11 cellular contexts compared by ENCODE assay signal in genomic region chr17:50660887-50661345, GRCh38. TPM values are rescaled to one million over a fixed set of nuclear protein-coding genes. Genes with fewer than 3 reads are reported as not detected.
DNase-seq lines count a peak whose midpoint lies in the region; ATAC-seq and TF ChIP-seq lines count a peak whose summit lies in the region.
"Had no signal": no experiment of that assay in that cellular context is flagged by ENCODE, and none has a peak within 500 bp of the region (broad histone marks: within the 10 kb centered on the region; RNA-seq: fewer than 3 reads in every experiment).

No MANE protein-coding gene starts in this region.

- H3K27me3 ChIP-seq in GM23338 (ENCODE audit: insufficient read depth) (no peaks in the 10 kb centered on the region), left ventricle myocardium inferior (ENCODE audit: low read depth) (no peaks in the 10 kb centered on the region)

- H3K4me1 ChIP-seq in GM23338 (ENCODE audit: insufficient read depth) (peaks cover 9% of the 10 kb centered on the region), left ventricle myocardium inferior (peaks cover 32% of the 10 kb centered on the region)

- H3K27ac Mint-ChIP-seq in GM23338: peak overlapping the region; percentile 95
- H3K27ac Mint-ChIP-seq in activated T-helper 2 cell treated with anti-CD3 and anti-CD28 coated beads, Interferon-gamma antibody, Interleukin-2, Interleukin-4, amounts not matched to agents 10 μg/mL and 5 μg/mL and 100 μg/mL, durations not matched to agents 14 hours and 24 hours and 36 hours: no peak overlapping the region

- intact Hi-C loops in left ventricle myocardium inferior (cut with micrococcal nuclease): no loop called here
- intact Hi-C loops in activated T-helper 2 cell treated with anti-CD3 and anti-CD28 coated beads, Interferon-gamma antibody, Interleukin-2, Interleukin-4, amounts not matched to agents 10 μg/mL and 5 μg/mL and 100 μg/mL, durations not matched to agents 14 hours and 24 hours and 36 hours (cut with micrococcal nuclease): no loop called here

- ATAC-seq in GM23338 (no peak), HG02610 (IDR thresholded peaks at IDR 0.05; ENCODE audit: unreplicated experiment) (no peak)

- no peaks in the 10 kb centered on the region for H3K79me2 ChIP-seq in GM23338 (replicated peaks; ENCODE audit: insufficient read depth)

- peak overlapping the region; percentile 86 for H2AFZ ChIP-seq in GM23338

- no peaks in the 10 kb centered on the region for H3K9me2 ChIP-seq in GM23338 (ENCODE audit: insufficient read depth)

- DNase-seq in GM23338 (ENCODE audit: low spot score) (no peak), left ventricle myocardium inferior (no peak), D341Med (ENCODE audit: low spot score) (no peak), NCI-H1105 treated with DMSO at 0.1 percent for 48 hours (lab: John Stamatoyannopoulos, UW) (no peak)
- DNase-seq in activated T-helper 2 cell treated with anti-CD3 and anti-CD28 coated beads, Interferon-gamma antibody, Interleukin-2, Interleukin-4, amounts not matched to agents 10 μg/mL and 5 μg/mL and 100 μg/mL, durations not matched to agents 14 hours and 24 hours and 36 hours (ENCODE audit: low spot score): no peak
- DNase-seq: activated naive CD4-positive, alpha-beta T cell; DND-41; HCEC 1CT had no signal

- H3K27me3 Mint-ChIP-seq in GM23338 (ENCODE audit: insufficient read depth, low read depth, poor library complexity): peaks cover 7% of the 10 kb centered on the region
- no peaks in the 10 kb centered on the region for H3K27me3 Mint-ChIP-seq in activated T-helper 2 cell treated with anti-CD3 and anti-CD28 coated beads, Interferon-gamma antibody, Interleukin-2, Interleukin-4, amounts not matched to agents 10 μg/mL and 5 μg/mL and 100 μg/mL, durations not matched to agents 14 hours and 24 hours and 36 hours (ENCODE audit: low read depth)

- H3K4me3 Mint-ChIP-seq in GM23338: no peak overlapping the region
- H3K4me3 Mint-ChIP-seq in activated T-helper 2 cell treated with anti-CD3 and anti-CD28 coated beads, Interferon-gamma antibody, Interleukin-2, Interleukin-4, amounts not matched to agents 10 μg/mL and 5 μg/mL and 100 μg/mL, durations not matched to agents 14 hours and 24 hours and 36 hours (ENCODE audit: low read depth): no peak overlapping the region

- H3K27ac ChIP-seq in GM23338 (ENCODE audit: low read depth) (no peak overlapping the region), VCaP (peak overlapping the region; percentile 59), left ventricle myocardium inferior (replicated peaks) (peak overlapping the region; percentile 63), skin epidermis (peak overlapping the region in 18 of 21 experiments; percentile 3 to 77 (median 55))

- no peaks in the 10 kb centered on the region for H3K9me3 ChIP-seq in left ventricle myocardium inferior (replicated peaks)

- H3K4me1 Mint-ChIP-seq in GM23338: peaks cover 21% of the 10 kb centered on the region
- peaks cover 18% of the 10 kb centered on the region for H3K4me1 Mint-ChIP-seq in activated T-helper 2 cell treated with anti-CD3 and anti-CD28 coated beads, Interferon-gamma antibody, Interleukin-2, Interleukin-4, amounts not matched to agents 10 μg/mL and 5 μg/mL and 100 μg/mL, durations not matched to agents 14 hours and 24 hours and 36 hours (ENCODE audit: low read depth)

- no peaks in the 10 kb centered on the region; the same call in 2 of the 3 replicates for H3K36me3 Mint-ChIP-seq in GM23338 (ENCODE audit: low read depth)
- H3K36me3 Mint-ChIP-seq in activated T-helper 2 cell treated with anti-CD3 and anti-CD28 coated beads, Interferon-gamma antibody, Interleukin-2, Interleukin-4, amounts not matched to agents 10 μg/mL and 5 μg/mL and 100 μg/mL, durations not matched to agents 14 hours and 24 hours and 36 hours (ENCODE audit: low read depth): no peaks in the 10 kb centered on the region

- H3K4me3 ChIP-seq in GM23338 (no peak overlapping the region), left ventricle myocardium inferior (no peak overlapping the region), skin epidermis (no peak overlapping the region)

- no peak overlapping the region for H3K4me2 ChIP-seq in GM23338

- no peak for TF ChIP-seq CTCF in GM23338 (conservative IDR thresholded peaks at IDR 0.05; ENCODE audit: low read depth in 2 of 2)
- no peak for TF ChIP-seq CTCF in VCaP (conservative IDR thresholded peaks at IDR 0.05)
- TF ChIP-seq CTCF in left ventricle myocardium inferior (IDR thresholded peaks at IDR 0.05; ENCODE audit: borderline replicate concordance): no peak

- H3K36me3 ChIP-seq in GM23338 (ENCODE audit: insufficient read depth): no peaks in the 10 kb centered on the region
- no peaks in the 10 kb centered on the region for H3K36me3 ChIP-seq in left ventricle myocardium inferior

- H4K20me1 ChIP-seq in GM23338 (replicated peaks; ENCODE audit: insufficient read depth): no peaks in the 10 kb centered on the region

- H3K9me3 Mint-ChIP-seq in GM23338: no peaks in the 10 kb centered on the region
- no peaks in the 10 kb centered on the region for H3K9me3 Mint-ChIP-seq in activated T-helper 2 cell treated with anti-CD3 and anti-CD28 coated beads, Interferon-gamma antibody, Interleukin-2, Interleukin-4, amounts not matched to agents 10 μg/mL and 5 μg/mL and 100 μg/mL, durations not matched to agents 14 hours and 24 hours and 36 hours

- H3F3A ChIP-seq in GM23338 (replicated peaks; ENCODE audit: low read depth): no peaks in the 10 kb centered on the region

TF ChIP-seq in GM23338, 12 proteins besides CTCF, POLR2A, EP300 and RAD21 (continues in another document):
- TF ChIP-seq ZNF331 (CRISPR knock-in tag; IDR thresholded peaks at IDR 0.05; ENCODE audit: low read depth) (no peak), EZH2phosphoT487 (IDR thresholded peaks at IDR 0.05; ENCODE audit: unreplicated experiment) (no peak), NANOG (IDR thresholded peaks at IDR 0.05; ENCODE audit: borderline replicate concordance) (no peak), EZH2 (IDR thresholded peaks at IDR 0.05; ENCODE audit: low read depth, unreplicated experiment) (no peak), POLR2AphosphoS5 (IDR thresholded peaks at IDR 0.05; ENCODE audit: low read depth) (no peak), ETS1 (IDR thresholded peaks at IDR 0.05) (no peak), STAT1 (IDR thresholded peaks at IDR 0.05; ENCODE audit: unreplicated experiment) (no peak), CREB1 (CRISPR knock-in tag; IDR thresholded peaks at IDR 0.05; ENCODE audit: low read depth) (no peak), ZNF114 (CRISPR knock-in tag; IDR thresholded peaks at IDR 0.05) (no peak)
- TF ChIP-seq, protein P1, sequence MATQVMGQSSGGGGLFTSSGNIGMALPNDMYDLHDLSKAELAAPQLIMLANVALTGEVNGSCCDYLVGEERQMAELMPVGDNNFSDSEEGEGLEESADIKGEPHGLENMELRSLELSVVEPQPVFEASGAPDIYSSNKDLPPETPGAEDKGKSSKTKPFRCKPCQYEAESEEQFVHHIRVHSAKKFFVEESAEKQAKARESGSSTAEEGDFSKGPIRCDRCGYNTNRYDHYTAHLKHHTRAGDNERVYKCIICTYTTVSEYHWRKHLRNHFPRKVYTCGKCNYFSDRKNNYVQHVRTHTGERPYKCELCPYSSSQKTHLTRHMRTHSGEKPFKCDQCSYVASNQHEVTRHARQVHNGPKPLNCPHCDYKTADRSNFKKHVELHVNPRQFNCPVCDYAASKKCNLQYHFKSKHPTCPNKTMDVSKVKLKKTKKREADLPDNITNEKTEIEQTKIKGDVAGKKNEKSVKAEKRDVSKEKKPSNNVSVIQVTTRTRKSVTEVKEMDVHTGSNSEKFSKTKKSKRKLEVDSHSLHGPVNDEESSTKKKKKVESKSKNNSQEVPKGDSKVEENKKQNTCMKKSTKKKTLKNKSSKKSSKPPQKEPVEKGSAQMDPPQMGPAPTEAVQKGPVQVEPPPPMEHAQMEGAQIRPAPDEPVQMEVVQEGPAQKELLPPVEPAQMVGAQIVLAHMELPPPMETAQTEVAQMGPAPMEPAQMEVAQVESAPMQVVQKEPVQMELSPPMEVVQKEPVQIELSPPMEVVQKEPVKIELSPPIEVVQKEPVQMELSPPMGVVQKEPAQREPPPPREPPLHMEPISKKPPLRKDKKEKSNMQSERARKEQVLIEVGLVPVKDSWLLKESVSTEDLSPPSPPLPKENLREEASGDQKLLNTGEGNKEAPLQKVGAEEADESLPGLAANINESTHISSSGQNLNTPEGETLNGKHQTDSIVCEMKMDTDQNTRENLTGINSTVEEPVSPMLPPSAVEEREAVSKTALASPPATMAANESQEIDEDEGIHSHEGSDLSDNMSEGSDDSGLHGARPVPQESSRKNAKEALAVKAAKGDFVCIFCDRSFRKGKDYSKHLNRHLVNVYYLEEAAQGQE (IDR thresholded peaks at IDR 0.05; ENCODE audit: unreplicated experiment): no peak

RNA-seq across cellular contexts. Expression of gene ABCC3, which starts 26.2 kb away (rescaled TPM):
- total RNA-seq in GM23338 (2014; rRNA removed; shearing (Covaris generic)): 0.27 TPM in 1 of 2 replicates, not detected in the other
- not detected in 2 replicates for polyA plus RNA-seq in GM23338 (2016; fragmentation: Nextera tagmentation; extraction: Ambion mirVana)
- total RNA-seq in left ventricle myocardium inferior: 0.88 TPM
- total RNA-seq in activated T-helper 2 cell treated with anti-CD3 and anti-CD28 coated beads, Interferon-gamma antibody, Interleukin-2, Interleukin-4, amounts not matched to agents 10 μg/mL and 5 μg/mL and 100 μg/mL, durations not matched to agents 14 hours and 24 hours and 36 hours: not detected in 2 replicates

RNA-seq across cellular contexts. Expression of gene ANKRD40, which starts 46.8 kb away (rescaled TPM):
- total RNA-seq in GM23338 (2014; rRNA removed; shearing (Covaris generic)): 35.5 and 42.1 TPM in 2 replicates
- polyA plus RNA-seq in GM23338 (2016; fragmentation: Nextera tagmentation; extraction: Ambion mirVana): 19.0 and 19.8 TPM in 2 replicates
- 53.1 TPM for total RNA-seq in left ventricle myocardium inferior
- 37.8 and 39.4 TPM in 2 replicates for total RNA-seq in activated T-helper 2 cell treated with anti-CD3 and anti-CD28 coated beads, Interferon-gamma antibody, Interleukin-2, Interleukin-4, amounts not matched to agents 10 μg/mL and 5 μg/mL and 100 μg/mL, durations not matched to agents 14 hours and 24 hours and 36 hours

RNA-seq across cellular contexts. Expression of gene LUC7L3, which starts 58.5 kb away (rescaled TPM):
- total RNA-seq in GM23338 (2014; rRNA removed; shearing (Covaris generic)): 58.0 and 69.3 TPM in 2 replicates
- 369 and 501 TPM in 2 replicates for polyA plus RNA-seq in GM23338 (2016; fragmentation: Nextera tagmentation; extraction: Ambion mirVana)
- 64.4 TPM for total RNA-seq in left ventricle myocardium inferior
- total RNA-seq in activated T-helper 2 cell treated with anti-CD3 and anti-CD28 coated beads, Interferon-gamma antibody, Interleukin-2, Interleukin-4, amounts not matched to agents 10 μg/mL and 5 μg/mL and 100 μg/mL, durations not matched to agents 14 hours and 24 hours and 36 hours: 115 and 134 TPM in 2 replicates
